ENCODE assay signal across 8 cellular contexts in genomic region chr16:680625-680945, GRCh38. TPM values are rescaled to one million over a fixed set of nuclear protein-coding genes. Genes with fewer than 3 reads are reported as not detected.
A peak's percentile ranks its signal among the peaks of the same experiment; 100 is the strongest.
DNase-seq lines count a peak whose midpoint lies in the region; ATAC-seq, FAIRE-seq and TF ChIP-seq lines count a peak whose summit lies in the region.

No MANE protein-coding gene starts in this region.

- peaks cover 24% of the 10 kb centered on the region for H3K79me2 ChIP-seq in GM12878 (ENCODE audit: control insufficient read depth, insufficient read depth, low read length)

- in situ Hi-C loops in GM12878 (cut with MboI): no loop called here

- H3K27ac ChIP-seq in heart left ventricle (peak overlapping the region; percentile 92 to 99 (median 96)), GM12878 (ENCODE audit: control insufficient read depth, insufficient read depth) (peak overlapping the region; percentile 53), uterus (peak overlapping the region; percentile 86 to 96)

- peaks cover 11% of the 10 kb centered on the region for H3K4me1 Mint-ChIP-seq in memory B cell

- ATAC-seq in heart left ventricle: no peak
- ATAC-seq in left ventricle myocardium superior: no peak
- no peak for ATAC-seq in GM12878
- ATAC-seq in memory B cell (ENCODE audit: low read depth): no peak
- ATAC-seq in GM18868 (IDR thresholded peaks at IDR 0.05; ENCODE audit: unreplicated experiment): no peak

- peaks cover 6% of the 10 kb centered on the region; the same call in 1 of the 2 replicates for H4K20me1 ChIP-seq in GM12878 (ENCODE audit: control insufficient read depth, insufficient read depth)

- peak overlapping the region; percentile 88 for H3K9ac ChIP-seq in GM12878 (ENCODE audit: control insufficient read depth, insufficient read depth, low read length)

- peaks cover 0 to 26% (median 19%) of the 10 kb centered on the region in 9 donors for H3K36me3 ChIP-seq in heart left ventricle
- H3K36me3 ChIP-seq in GM12878 (ENCODE audit: control insufficient read depth in 2 of 2, insufficient read depth in 2 of 2, low read length in 1 of 2): peaks cover 6 to 9% of the 10 kb centered on the region in 2 experiments; a peak in 2 of 4 replicates
- H3K36me3 ChIP-seq in uterus: no peaks in the 10 kb centered on the region

- H2AFZ ChIP-seq in GM12878 (ENCODE audit: control insufficient read depth, low read depth, low read length): peak overlapping the region; percentile 84; the same call in 1 of the 2 replicates

- 0 to 1% (median 0%) methylated on average over 11 to 38 of the region's 38 CpGs for WGBS in heart left ventricle, 4 donors
- 1% methylated on average over 31 of the region's 38 CpGs for WGBS in GM12878 (ENCODE audit: insufficient coverage, insufficient replicate concordance, low lambda C conversion rate, missing lambda C conversion rate)

- TF ChIP-seq RAD21 in GM12878 (IDR thresholded peaks at IDR 0.05; ENCODE audit: insufficient read depth, low read depth, low read length): no peak

- H3K4me3 Mint-ChIP-seq in memory B cell: peak overlapping the region; percentile 73

- no peak overlapping the region for H3K27ac Mint-ChIP-seq in memory B cell

- no peaks in the 10 kb centered on the region for H3K9me3 Mint-ChIP-seq in memory B cell

- DNase-seq in heart left ventricle: no peak
- DNase-seq in left ventricle myocardium superior: no peak
- DNase-seq in GM12878 (ENCODE audit: low read depth, low spot score): no peak
- no peak for DNase-seq in memory B cell (ENCODE audit: low spot score in 2 of 2)
- no peak for DNase-seq in uterus
- DNase-seq in stimulated activated CD8-positive, alpha-beta memory T cell treated with anti-CD3 and anti-CD28 coated beads, Interleukin-4, amount 100 ng/mL, for 48 hours: no peak
- no peak for DNase-seq in middle frontal gyrus (ENCODE audit: extremely low spot score, low spot score)

- H3K4me3 ChIP-seq in heart left ventricle: peak overlapping the region; percentile 61 to 100 (median 78)
- H3K4me3 ChIP-seq in GM12878: peak overlapping the region; percentile 77
- H3K4me3 ChIP-seq in uterus: peak overlapping the region; percentile 39 to 82

- TF ChIP-seq POLR2A in heart left ventricle (IDR thresholded peaks at IDR 0.05): no peak
- TF ChIP-seq POLR2A in GM12878 (IDR thresholded peaks at IDR 0.05; ENCODE audit: low read depth, low read length): no peak
- no peak for TF ChIP-seq POLR2A in uterus (IDR thresholded peaks at IDR 0.05)

- no peaks in the 10 kb centered on the region for H3K9me3 ChIP-seq in heart left ventricle
- no peaks in the 10 kb centered on the region for H3K9me3 ChIP-seq in GM12878 (replicated peaks; ENCODE audit: control insufficient read depth, insufficient read depth, low read length)
- H3K9me3 ChIP-seq in uterus: no peaks in the 10 kb centered on the region

- RAD21 ChIA-PET in GM12878 (lab: Charles Lee; ENCODE audit: unreplicated experiment): interaction anchor here (0.9 kb wide), 2 partner anchors 14 to 40 kb away, joined by 3 read pairs; partner anchors contain the start of gene ANTKMT

- H3K4me1 ChIP-seq in heart left ventricle (peaks cover 14 to 62% (median 48%) of the 10 kb centered on the region in 12 donors), GM12878 (ENCODE audit: control insufficient read depth, insufficient read depth, low read length) (peaks cover 15% of the 10 kb centered on the region), uterus (peaks cover 0 to 34% of the 10 kb centered on the region in 2 donors)

- SMC1A ChIA-PET in GM12878 (lab: Charles Lee; ENCODE audit: uncharacterized antibody, unreplicated experiment): no interaction called here

- POLR2A ChIA-PET in GM12878 (lab: Charles Lee): interaction anchor here (1.0 to 2.0 kb wide), 6 partner anchors 9 to 42 kb away, joined by 3 to 13 read pairs (median 4); partner anchors contain the start of genes RHOT2 and WDR24

- H3K27me3 Mint-ChIP-seq in memory B cell: peaks cover 1% of the 10 kb centered on the region

- no peak for FAIRE-seq in GM12878 (lab: Jason Lieb, UNC)

- H3K36me3 Mint-ChIP-seq in memory B cell: peaks cover 4% of the 10 kb centered on the region

- no TSS peak for BruUV-seq in GM12878 (replicated peaks; lab: Mats Ljungman, UMichigan)

- CTCF ChIA-PET in GM12878 (lab: Yijun Ruan, JAX): interaction anchor here (1.0 to 1.5 kb wide), 2 partner anchors 9 to 13 kb away, joined by 3 to 4 read pairs; partner anchors contain the start of genes RHOT2 and WDR24

- H3K27me3 ChIP-seq in heart left ventricle (no peaks in the 10 kb centered on the region), GM12878 (replicated peaks in 1 of 2; ENCODE audit: control insufficient read depth in 2 of 2, insufficient read depth in 2 of 2, low read length in 1 of 2) (no peaks in the 10 kb centered on the region), uterus (no peaks in the 10 kb centered on the region)

- intact Hi-C loops in heart left ventricle (cut with DNase I) (no loop called here), left ventricle myocardium superior (cut with micrococcal nuclease) (no loop called here), GM12878 (cut with micrococcal nuclease; ENCODE audit: unreplicated experiment) (loop anchor here (5.0 kb wide), 1 partner anchor 43 kb away; the partner anchor contains the start of gene METTL26), uterus (cut with DNase I; ENCODE audit: low total_unique reads) (no loop called here)

- H3K4me2 ChIP-seq in GM12878 (ENCODE audit: control insufficient read depth, insufficient read depth): peak overlapping the region; percentile 98

- TF ChIP-seq EP300 in GM12878 (IDR thresholded peaks at IDR 0.05; ENCODE audit: borderline replicate concordance in 1 of 2, control insufficient read depth in 1 of 2, low read depth in 2 of 2, low read length in 2 of 2): no peak

- TF ChIP-seq CTCF in heart left ventricle (IDR thresholded peaks at IDR 0.05) (no peak), GM12878 (IDR thresholded peaks at IDR 0.05 in 2 of 3, conservative IDR thresholded peaks at IDR 0.05 in 1 of 3; ENCODE audit: control insufficient read depth in 2 of 3, extremely low read depth in 1 of 3, insufficient read depth in 1 of 3, low read depth in 3 of 3, low read length in 3 of 3) (no peak), uterus (IDR thresholded peaks at IDR 0.05) (no peak)

RNA-seq across cellular contexts. Expression of gene STUB1, which starts 0.4 kb away (rescaled TPM):
- total RNA-seq in heart left ventricle: 100 to 1,000 TPM in 8 of 9 donors, 10 to 100 TPM in 1; 93.7 to 198 (median 116) TPM
- polyA plus RNA-seq in heart left ventricle: 100 to 1,000 TPM; 107 to 159 TPM
- 144 TPM for total RNA-seq in left ventricle myocardium superior
- total RNA-seq in GM12878 (2013; cell fraction: nucleolus; rRNA removed): 15.6 and 16.6 TPM in 2 replicates
- 87.5 and 104 TPM in 2 replicates for total RNA-seq in GM12878 (2014; rRNA removed)
- total RNA-seq in GM12878 (2014; rRNA removed; fragmentation: Illumina TruSeq; extraction: Trizol): 63.0 and 65.8 TPM in 2 replicates
- total RNA-seq in GM12878 (2021): 82.6 and 92.2 TPM in 2 replicates
- polyA plus RNA-seq in GM12878 (2011; ENCODE audit: low read depth): 22.5 TPM
- 25.6 and 47.6 TPM in 2 replicates for polyA plus RNA-seq in GM12878 (2011; rRNA removed)
- 49.7 and 69.9 TPM in 2 replicates for polyA plus RNA-seq in GM12878 (2011; cell fraction: cytosol; rRNA removed)
- polyA plus RNA-seq in GM12878 (2011; cell fraction: nucleus; rRNA removed): 81.0 and 81.5 TPM in 2 replicates
- polyA plus RNA-seq in GM12878 (2012): 38.6 and 46.4 TPM in 2 replicates
- polyA plus RNA-seq in GM12878 (2014; fragmentation: Illumina TruSeq; extraction: Trizol): 16.1 and 49.7 TPM in 2 replicates
- polyA plus RNA-seq in GM12878 (2014; fragmentation: Nextera tagmentation; extraction: Ambion mirVana): 10 to 100 TPM in 1 of 2 experiments, 1 to 10 TPM in 1; 4.2 to 26.6 TPM
- 71.3 and 80.9 TPM in 2 replicates for polyA plus RNA-seq in GM12878 (2014; rRNA removed)
- polyA plus RNA-seq in GM12878 (2016; fragmentation: Nextera tagmentation; extraction: Ambion mirVana): 100 to 1,000 TPM; 120 to 136 TPM
- 16.1 and 27.4 TPM in 2 replicates for polyA minus RNA-seq in GM12878 (2011; rRNA and poly(A)+ RNA removed)
- polyA minus RNA-seq in GM12878 (2011; cell fraction: cytosol; rRNA and poly(A)+ RNA removed): 14.2 and 17.0 TPM in 2 replicates
- polyA minus RNA-seq in GM12878 (2011; cell fraction: nucleus; rRNA and poly(A)+ RNA removed): 21.4 and 26.1 TPM in 2 replicates
- total RNA-seq in uterus: 100 to 1,000 TPM in 2 of 4 donors, 10 to 100 TPM in 2; 62.7 to 212 (median 93.3) TPM

RNA-seq across cellular contexts. Expression of gene JMJD8, which starts 3.5 kb away (rescaled TPM):
- total RNA-seq in heart left ventricle (100 to 1,000 TPM in 1 of 9 donors, 10 to 100 TPM in 8; 37.5 to 103 (median 44.1) TPM), left ventricle myocardium superior (49.0 TPM), GM12878 (2014; rRNA removed) (30.5 and 37.6 TPM in 2 replicates), GM12878 (2014; rRNA removed; fragmentation: Illumina TruSeq; extraction: Trizol) (15.6 and 18.5 TPM in 2 replicates), GM12878 (2021) (38.2 and 39.1 TPM in 2 replicates), uterus (100 to 1,000 TPM in 1 of 4 donors, 10 to 100 TPM in 3; 45.6 to 111 (median 57.4) TPM)
- polyA plus RNA-seq in heart left ventricle (10 to 100 TPM; 36.2 to 66.6 TPM), GM12878 (2011; rRNA removed) (8.0 and 23.5 TPM in 2 replicates), GM12878 (2014; fragmentation: Illumina TruSeq; extraction: Trizol) (8.0 and 23.9 TPM in 2 replicates), GM12878 (2014; fragmentation: Nextera tagmentation; extraction: Ambion mirVana) (1 to 10 TPM in 1 of 2 experiments, under 1 TPM in 1; 1.00 to 3.4 TPM), GM12878 (2014; rRNA removed) (46.5 and 47.2 TPM in 2 replicates), GM12878 (2016; fragmentation: Nextera tagmentation; extraction: Ambion mirVana) (10 to 100 TPM; 39.1 to 50.4 TPM)
- total RNA-seq in GM12878 (2013; cell fraction: nucleolus; rRNA removed): 34.5 and 44.5 TPM in 2 replicates
- 8.0 TPM for polyA plus RNA-seq in GM12878 (2011; ENCODE audit: low read depth)
- 42.2 and 55.5 TPM in 2 replicates for polyA plus RNA-seq in GM12878 (2011; cell fraction: cytosol; rRNA removed)
- polyA plus RNA-seq in GM12878 (2011; cell fraction: nucleus; rRNA removed): 114 and 133 TPM in 2 replicates
- 18.7 and 24.7 TPM in 2 replicates for polyA plus RNA-seq in GM12878 (2012)
- polyA minus RNA-seq in GM12878 (2011; rRNA and poly(A)+ RNA removed): 10.8 and 12.3 TPM in 2 replicates
- 11.1 and 13.1 TPM in 2 replicates for polyA minus RNA-seq in GM12878 (2011; cell fraction: cytosol; rRNA and poly(A)+ RNA removed)
- polyA minus RNA-seq in GM12878 (2011; cell fraction: nucleus; rRNA and poly(A)+ RNA removed): 25.0 and 41.8 TPM in 2 replicates

RNA-seq across cellular contexts. Expression of gene RHBDL1, which starts 5.1 kb away (rescaled TPM):
- total RNA-seq in heart left ventricle (1 to 10 TPM in 7 of 9 donors, under 1 TPM in 2; 0.72 to 2.7 (median 1.8) TPM), left ventricle myocardium superior (1.9 TPM), GM12878 (2014; rRNA removed) (0.22 and 0.28 TPM in 2 replicates), GM12878 (2014; rRNA removed; fragmentation: Illumina TruSeq; extraction: Trizol) (0.09 TPM in 1 of 2 replicates, not detected in the other), GM12878 (2021) (1.0 and 1.3 TPM in 2 replicates), uterus (1 to 10 TPM in 2 of 4 donors, not detected in 2; 1.5 to 2.0 TPM)
- polyA plus RNA-seq in heart left ventricle (1 to 10 TPM in 1 of 2 donors, under 1 TPM in 1; 0.19 to 3.6 TPM), GM12878 (2011; rRNA removed) (0.27 and 0.65 TPM in 2 replicates), GM12878 (2014; fragmentation: Illumina TruSeq; extraction: Trizol) (0.04 TPM in 1 of 2 replicates, not detected in the other), GM12878 (2014; fragmentation: Nextera tagmentation; extraction: Ambion mirVana) (not detected), GM12878 (2014; rRNA removed) (0.82 and 0.88 TPM in 2 replicates), GM12878 (2016; fragmentation: Nextera tagmentation; extraction: Ambion mirVana) (not detected)
- 7.5 and 8.6 TPM in 2 replicates for total RNA-seq in GM12878 (2013; cell fraction: nucleolus; rRNA removed)
- 0.62 TPM for polyA plus RNA-seq in GM12878 (2011; ENCODE audit: low read depth)
- polyA plus RNA-seq in GM12878 (2011; cell fraction: cytosol; rRNA removed): 0.60 and 1.5 TPM in 2 replicates
- 39.2 and 45.8 TPM in 2 replicates for polyA plus RNA-seq in GM12878 (2011; cell fraction: nucleus; rRNA removed)
- 1.5 and 2.2 TPM in 2 replicates for polyA plus RNA-seq in GM12878 (2012)
- 0.15 TPM in 1 of 2 replicates, not detected in the other for polyA minus RNA-seq in GM12878 (2011; rRNA and poly(A)+ RNA removed)
- polyA minus RNA-seq in GM12878 (2011; cell fraction: cytosol; rRNA and poly(A)+ RNA removed): not detected in 2 replicates
- 3.9 and 4.1 TPM in 2 replicates for polyA minus RNA-seq in GM12878 (2011; cell fraction: nucleus; rRNA and poly(A)+ RNA removed)

RNA-seq across cellular contexts. Expression of gene WDR24, which starts 9.6 kb away (rescaled TPM):
- total RNA-seq in heart left ventricle (10 to 100 TPM in 4 of 9 donors, 1 to 10 TPM in 5; 7.0 to 16.6 (median 9.2) TPM), left ventricle myocardium superior (8.3 TPM), GM12878 (2014; rRNA removed) (3.8 and 4.1 TPM in 2 replicates), GM12878 (2014; rRNA removed; fragmentation: Illumina TruSeq; extraction: Trizol) (2.2 TPM in 2 replicates), GM12878 (2021) (16.5 and 19.7 TPM in 2 replicates), uterus (10 to 100 TPM in 1 of 4 donors, 1 to 10 TPM in 3; 2.3 to 12.0 (median 4.2) TPM)
- polyA plus RNA-seq in heart left ventricle (10 to 100 TPM in 1 of 2 donors, 1 to 10 TPM in 1; 5.6 to 10.5 TPM), GM12878 (2011; rRNA removed) (1.2 and 3.4 TPM in 2 replicates), GM12878 (2014; fragmentation: Illumina TruSeq; extraction: Trizol) (0.82 and 2.6 TPM in 2 replicates), GM12878 (2014; fragmentation: Nextera tagmentation; extraction: Ambion mirVana) (under 1 TPM; 0.06 to 0.22 TPM), GM12878 (2014; rRNA removed) (9.4 and 12.9 TPM in 2 replicates), GM12878 (2016; fragmentation: Nextera tagmentation; extraction: Ambion mirVana) (10 to 100 TPM; 18.8 to 20.4 TPM)
- 31.3 and 34.6 TPM in 2 replicates for total RNA-seq in GM12878 (2013; cell fraction: nucleolus; rRNA removed)
- 3.7 TPM for polyA plus RNA-seq in GM12878 (2011; ENCODE audit: low read depth)
- polyA plus RNA-seq in GM12878 (2011; cell fraction: cytosol; rRNA removed): 6.3 and 9.4 TPM in 2 replicates
- 55.1 and 67.4 TPM in 2 replicates for polyA plus RNA-seq in GM12878 (2011; cell fraction: nucleus; rRNA removed)
- 11.6 and 13.8 TPM in 2 replicates for polyA plus RNA-seq in GM12878 (2012)
- polyA minus RNA-seq in GM12878 (2011; rRNA and poly(A)+ RNA removed): 5.0 and 11.4 TPM in 2 replicates
- polyA minus RNA-seq in GM12878 (2011; cell fraction: cytosol; rRNA and poly(A)+ RNA removed): 5.5 and 7.2 TPM in 2 replicates
- polyA minus RNA-seq in GM12878 (2011; cell fraction: nucleus; rRNA and poly(A)+ RNA removed): 11.7 and 18.8 TPM in 2 replicates

RNA-seq across cellular contexts. Expression of gene RHOT2, which starts 12.7 kb away (rescaled TPM):
- total RNA-seq in heart left ventricle: 100 to 1,000 TPM in 1 of 9 donors, 10 to 100 TPM in 8; 33.7 to 102 (median 83.5) TPM
- polyA plus RNA-seq in heart left ventricle: 100 to 1,000 TPM in 1 of 2 donors, 10 to 100 TPM in 1; 77.2 to 143 TPM
- total RNA-seq in left ventricle myocardium superior: 88.8 TPM
- total RNA-seq in GM12878 (2013; cell fraction: nucleolus; rRNA removed): 119 and 139 TPM in 2 replicates
- 57.3 and 77.8 TPM in 2 replicates for total RNA-seq in GM12878 (2014; rRNA removed)
- 20.6 and 23.5 TPM in 2 replicates for total RNA-seq in GM12878 (2014; rRNA removed; fragmentation: Illumina TruSeq; extraction: Trizol)
- 149 and 167 TPM in 2 replicates for total RNA-seq in GM12878 (2021)
- polyA plus RNA-seq in GM12878 (2011; ENCODE audit: low read depth): 39.2 TPM
- 31.1 and 61.9 TPM in 2 replicates for polyA plus RNA-seq in GM12878 (2011; rRNA removed)
- polyA plus RNA-seq in GM12878 (2011; cell fraction: cytosol; rRNA removed): 64.6 and 110 TPM in 2 replicates
- polyA plus RNA-seq in GM12878 (2011; cell fraction: nucleus; rRNA removed): 755 and 892 TPM in 2 replicates
- 84.4 and 122 TPM in 2 replicates for polyA plus RNA-seq in GM12878 (2012)
- 9.4 and 44.3 TPM in 2 replicates for polyA plus RNA-seq in GM12878 (2014; fragmentation: Illumina TruSeq; extraction: Trizol)
- 1 to 10 TPM; 3.7 to 5.6 TPM for polyA plus RNA-seq in GM12878 (2014; fragmentation: Nextera tagmentation; extraction: Ambion mirVana)
- polyA plus RNA-seq in GM12878 (2014; rRNA removed): 174 and 190 TPM in 2 replicates
- 100 to 1,000 TPM; 124 to 141 TPM for polyA plus RNA-seq in GM12878 (2016; fragmentation: Nextera tagmentation; extraction: Ambion mirVana)
- polyA minus RNA-seq in GM12878 (2011; rRNA and poly(A)+ RNA removed): 17.0 and 34.0 TPM in 2 replicates
- polyA minus RNA-seq in GM12878 (2011; cell fraction: cytosol; rRNA and poly(A)+ RNA removed): 28.9 and 35.5 TPM in 2 replicates
- 107 and 163 TPM in 2 replicates for polyA minus RNA-seq in GM12878 (2011; cell fraction: nucleus; rRNA and poly(A)+ RNA removed)
- total RNA-seq in uterus: 10 to 100 TPM; 29.1 to 99.7 (median 71.7) TPM
